In genomic region chr7:2139004-2139652, GRCh38 we compare ENCODE assay signal across 11 cellular contexts.
"Had no signal": no experiment of that assay in that cellular context is flagged by ENCODE, and none has a peak within 500 bp of the region (broad histone marks: within the 10 kb centered on the region; RNA-seq: fewer than 3 reads in every experiment).

No MANE protein-coding gene starts in this region.

- FAIRE-seq: TTC549 had no signal

- H3K9me3 ChIP-seq: lower lobe of right lung, prostate gland had no signal

- H3K27ac Mint-ChIP-seq: natural killer cell had no signal

- H3K36me3 Mint-ChIP-seq: natural killer cell had no signal

- H3K36me3 ChIP-seq: prostate gland had no signal

- H3K27ac ChIP-seq: lower lobe of right lung, prostate gland had no signal

- H3K9me3 Mint-ChIP-seq: activated naive CD8-positive, alpha-beta T cell treated with anti-CD3 and anti-CD28 coated beads for 36 hours; activated T-cell treated with anti-CD3 and anti-CD28 coated beads, Interleukin-2, amount 50 U/mL, for 4 hours; natural killer cell; stimulated activated naive CD8-positive, alpha-beta T cell treated with anti-CD3 and anti-CD28 coated beads, Interleukin-15, Interleukin-2, amounts not matched to agents 100 ng/mL and 50 ng/mL, for 24 hours had no signal

- H3K27me3 Mint-ChIP-seq: activated naive CD8-positive, alpha-beta T cell treated with anti-CD3 and anti-CD28 coated beads for 36 hours; stimulated activated naive CD8-positive, alpha-beta T cell treated with anti-CD3 and anti-CD28 coated beads, Interleukin-15, Interleukin-2, amounts not matched to agents 100 ng/mL and 50 ng/mL, for 24 hours had no signal

- DNase-seq: cerebellar nuclear complex, occipital lobe had no signal

- ATAC-seq: esophagus mucosa, sciatic nerve had no signal

- H3K4me3 ChIP-seq: lower lobe of right lung, prostate gland had no signal

- H3K4me1 ChIP-seq: lower lobe of right lung, prostate gland had no signal
